In the genomic region with DNA sequence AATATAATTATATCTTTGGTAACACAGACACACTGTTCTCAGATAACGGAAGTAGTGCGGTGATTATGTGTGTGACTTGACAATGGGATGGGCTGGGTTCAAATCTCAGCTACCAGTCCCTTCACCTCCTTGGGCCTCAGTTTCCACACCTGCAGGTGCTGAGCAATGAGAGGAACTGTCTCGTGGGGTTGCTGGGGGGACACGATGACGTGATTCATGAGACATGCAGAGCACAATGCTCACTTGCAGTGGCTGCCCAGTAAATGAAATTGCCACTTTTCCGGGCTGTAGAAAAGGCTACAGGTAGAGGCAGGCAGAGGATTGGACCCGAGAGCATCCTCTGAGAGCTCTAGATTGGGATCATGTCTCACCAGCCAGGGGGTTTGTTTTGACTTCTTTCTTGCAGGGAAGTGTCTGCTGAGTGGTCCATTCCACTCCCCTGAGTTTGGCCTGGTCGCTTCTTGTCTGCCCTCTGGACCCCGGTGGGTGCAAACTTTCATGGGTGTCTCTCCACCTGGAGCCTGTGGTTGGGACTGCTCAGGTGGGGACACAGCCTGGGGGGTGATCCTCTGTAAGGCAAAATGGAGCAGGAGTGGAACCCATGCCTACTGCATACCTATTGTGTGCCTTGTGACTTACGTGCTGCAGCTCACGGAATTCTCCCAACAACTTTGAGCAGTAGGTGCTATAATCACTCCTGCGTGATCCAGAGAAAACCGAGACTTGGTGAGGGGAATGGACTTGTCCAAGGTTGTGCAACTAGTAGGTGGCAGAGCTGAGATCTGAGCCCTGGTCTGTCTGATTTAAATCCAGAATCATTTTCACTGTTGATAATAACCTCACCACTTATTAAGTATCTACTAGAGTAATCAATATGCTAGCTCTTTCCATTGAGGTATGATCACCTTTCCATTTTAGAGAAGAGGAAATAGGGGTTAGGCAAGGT, we compare ENCODE assay signal across 11 cellular contexts.
DNase-seq lines count a peak whose midpoint lies in the region; ATAC-seq and TF ChIP-seq lines count a peak whose summit lies in the region.
"Had no signal": no experiment of that assay in that cellular context is flagged by ENCODE, and none has a peak within 500 bp of the region (broad histone marks: within the 10 kb centered on the region; RNA-seq: fewer than 3 reads in every experiment).

No MANE protein-coding gene starts in this region.

- peak overlapping the region; percentile 75 for H3K27ac Mint-ChIP-seq in activated naive CD4-positive, alpha-beta T cell treated with anti-CD3 and anti-CD28 coated beads, Interleukin-2, amount 50 U/mL, for 24 hours
- H3K27ac Mint-ChIP-seq in activated T-helper 17 cell treated with anti-CD3 and anti-CD28 coated beads, Interleukin-2, amount 50 U/mL, for 72 hours, result peak overlapping the region; percentile 88
- H3K27ac Mint-ChIP-seq: neural progenitor cell had no signal

- no peaks in the 10 kb centered on the region for H3K9me3 ChIP-seq in muscle layer of duodenum (ENCODE audit: control insufficient read depth in 1 of 2, low read length in 2 of 2)
- no peaks in the 10 kb centered on the region for H3K9me3 ChIP-seq in upper lobe of right lung

- H3K36me3 ChIP-seq in muscle layer of duodenum (ENCODE audit: control insufficient read depth in 1 of 2, insufficient read depth in 2 of 2, low read length in 2 of 2), result no peaks in the 10 kb centered on the region
- no peaks in the 10 kb centered on the region for H3K36me3 ChIP-seq in upper lobe of right lung
- H3K36me3 ChIP-seq: neural progenitor cell had no signal

- no peak for DNase-seq in activated naive CD4-positive, alpha-beta T cell treated with anti-CD3 and anti-CD28 coated beads, Interleukin-2, amount 50 U/mL, for 16 hours
- DNase-seq in upper lobe of right lung (peak; percentile 30), putamen (ENCODE audit: low spot score) (no peak), cardiac septum (ENCODE audit: low spot score) (no peak)
- DNase-seq: cortex of kidney, NCI-H146 had no signal

- intact Hi-C loops in upper lobe of right lung (cut with DNase I) (no loop called here), cardiac septum (cut with DNase I) (no loop called here)

- H3K4me3 ChIP-seq in muscle layer of duodenum (ENCODE audit: low read depth in 1 of 2, low read length in 2 of 2) (no peak overlapping the region), upper lobe of right lung (no peak overlapping the region)
- H3K4me3 ChIP-seq: neural progenitor cell had no signal

- no peak for ATAC-seq in activated T-helper 17 cell treated with anti-CD3 and anti-CD28 coated beads, Interleukin-2, amount 50 U/mL, for 72 hours (replicated peaks)
- no peak for ATAC-seq in upper lobe of right lung
- no peak for ATAC-seq in HG03460 (IDR thresholded peaks at IDR 0.05; ENCODE audit: unreplicated experiment)

- H3K27me3 ChIP-seq in muscle layer of duodenum (ENCODE audit: low read depth, low read length) (no peaks in the 10 kb centered on the region), upper lobe of right lung (no peaks in the 10 kb centered on the region)
- H3K27me3 ChIP-seq: neural progenitor cell had no signal

- H3K4me1 ChIP-seq in muscle layer of duodenum (ENCODE audit: control insufficient read depth in 1 of 2, insufficient read depth in 2 of 2, low read length in 2 of 2), result no peaks in the 10 kb centered on the region
- peaks cover 18% of the 10 kb centered on the region for H3K4me1 ChIP-seq in upper lobe of right lung

- H3K4me1 Mint-ChIP-seq in activated naive CD4-positive, alpha-beta T cell treated with anti-CD3 and anti-CD28 coated beads, Interleukin-2, amount 50 U/mL, for 24 hours, result peaks cover 27% of the 10 kb centered on the region
- peaks cover 23% of the 10 kb centered on the region for H3K4me1 Mint-ChIP-seq in activated T-helper 17 cell treated with anti-CD3 and anti-CD28 coated beads, Interleukin-2, amount 50 U/mL, for 72 hours

- no peaks in the 10 kb centered on the region for H3K9me3 Mint-ChIP-seq in activated naive CD4-positive, alpha-beta T cell treated with anti-CD3 and anti-CD28 coated beads, Interleukin-2, amount 50 U/mL, for 24 hours
- no peaks in the 10 kb centered on the region for H3K9me3 Mint-ChIP-seq in activated T-helper 17 cell treated with anti-CD3 and anti-CD28 coated beads, Interleukin-2, amount 50 U/mL, for 72 hours
- H3K9me3 Mint-ChIP-seq: neural progenitor cell had no signal

- H3K4me3 Mint-ChIP-seq in activated naive CD4-positive, alpha-beta T cell treated with anti-CD3 and anti-CD28 coated beads, Interleukin-2, amount 50 U/mL, for 24 hours, result peak overlapping the region; percentile 33
- peak overlapping the region; percentile 74 for H3K4me3 Mint-ChIP-seq in activated T-helper 17 cell treated with anti-CD3 and anti-CD28 coated beads, Interleukin-2, amount 50 U/mL, for 72 hours
- H3K4me3 Mint-ChIP-seq: neural progenitor cell had no signal

- TF ChIP-seq CTCF in upper lobe of right lung (IDR thresholded peaks at IDR 0.05), result no peak

- no peaks in the 10 kb centered on the region for H3K36me3 Mint-ChIP-seq in activated naive CD4-positive, alpha-beta T cell treated with anti-CD3 and anti-CD28 coated beads, Interleukin-2, amount 50 U/mL, for 24 hours
- no peaks in the 10 kb centered on the region for H3K36me3 Mint-ChIP-seq in activated T-helper 17 cell treated with anti-CD3 and anti-CD28 coated beads, Interleukin-2, amount 50 U/mL, for 72 hours (ENCODE audit: low read depth)
- H3K36me3 Mint-ChIP-seq: neural progenitor cell had no signal

- H3K27me3 Mint-ChIP-seq in activated naive CD4-positive, alpha-beta T cell treated with anti-CD3 and anti-CD28 coated beads, Interleukin-2, amount 50 U/mL, for 24 hours, result no peaks in the 10 kb centered on the region
- H3K27me3 Mint-ChIP-seq in activated T-helper 17 cell treated with anti-CD3 and anti-CD28 coated beads, Interleukin-2, amount 50 U/mL, for 72 hours, result no peaks in the 10 kb centered on the region

- H3K27ac ChIP-seq in muscle layer of duodenum (ENCODE audit: low read length), result peak overlapping the region; percentile 58
- H3K27ac ChIP-seq in upper lobe of right lung, result no peak overlapping the region
- H3K27ac ChIP-seq: neural progenitor cell had no signal
